ENCODE assay signal across 1 cellular context in the genomic region with DNA sequence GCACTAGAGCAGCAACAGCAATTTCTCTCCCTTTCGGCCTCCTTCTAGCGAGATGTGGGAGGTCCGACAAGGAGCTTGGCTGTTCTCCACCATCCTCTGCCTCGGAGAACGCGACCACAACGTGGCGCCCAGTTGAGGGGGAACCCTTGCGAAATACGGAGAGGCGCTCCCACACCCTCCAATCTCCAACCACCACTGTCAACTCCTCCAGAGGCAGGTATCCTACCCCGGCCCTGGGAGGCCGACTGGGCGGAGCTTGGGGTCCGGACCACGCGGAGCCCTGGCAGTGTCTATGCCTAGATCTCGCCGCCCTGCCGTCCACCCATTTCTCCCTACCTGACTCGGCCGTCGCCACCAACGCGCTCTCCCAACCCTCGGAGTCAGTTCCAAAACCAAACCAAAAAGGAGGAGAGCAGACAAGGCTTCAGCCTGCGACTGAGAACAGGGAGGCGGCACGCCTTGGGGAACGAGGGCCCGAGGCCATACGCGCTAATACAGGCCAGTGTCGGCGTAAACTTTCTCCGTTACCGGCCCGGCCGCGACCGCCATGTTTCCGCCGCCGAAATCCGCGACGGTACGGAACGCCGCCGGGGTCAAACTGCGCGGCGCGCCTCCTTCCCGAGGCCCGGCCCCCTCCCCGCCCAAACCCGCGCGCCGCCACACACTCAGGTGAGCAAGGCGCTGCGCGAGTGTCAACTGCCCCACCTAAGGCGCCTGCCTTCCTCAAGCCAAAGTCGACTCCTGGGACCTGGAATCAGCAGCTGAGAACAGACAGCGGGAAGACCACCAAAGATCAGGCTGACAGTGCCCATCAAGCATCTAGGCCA.
TF ChIP-seq lines count a peak whose summit lies in the region.

Gene TMEM168 (minus strand): TSS at position 570 of the 827 bp plus-strand sequence. CDS start 5,568 bp downstream, outside the sequence.

TF ChIP-seq in HepG2, 621 proteins besides CTCF, POLR2A, EP300 and RAD21 (continued from another document and continues in another):
- TF ChIP-seq, protein P1, sequence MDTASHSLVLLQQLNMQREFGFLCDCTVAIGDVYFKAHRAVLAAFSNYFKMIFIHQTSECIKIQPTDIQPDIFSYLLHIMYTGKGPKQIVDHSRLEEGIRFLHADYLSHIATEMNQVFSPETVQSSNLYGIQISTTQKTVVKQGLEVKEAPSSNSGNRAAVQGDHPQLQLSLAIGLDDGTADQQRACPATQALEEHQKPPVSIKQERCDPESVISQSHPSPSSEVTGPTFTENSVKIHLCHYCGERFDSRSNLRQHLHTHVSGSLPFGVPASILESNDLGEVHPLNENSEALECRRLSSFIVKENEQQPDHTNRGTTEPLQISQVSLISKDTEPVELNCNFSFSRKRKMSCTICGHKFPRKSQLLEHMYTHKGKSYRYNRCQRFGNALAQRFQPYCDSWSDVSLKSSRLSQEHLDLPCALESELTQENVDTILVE (CRISPR knock-in tag; IDR thresholded peaks at IDR 0.05): 0 out of 2 replicates have a peak, but pooled peaks have one; percentile 73
- TF ChIP-seq POLR2AphosphoS2 (IDR thresholded peaks at IDR 0.05; ENCODE audit: low read depth, low read length) (no peak), NRL (CRISPR knock-in tag; IDR thresholded peaks at IDR 0.05; ENCODE audit: borderline replicate concordance) (peak; percentile 60; the same call in 1 of the 2 replicates), PHF8 (CRISPR knock-in tag; IDR thresholded peaks at IDR 0.05) (peak; percentile 95), ZNF749 (CRISPR knock-in tag; IDR thresholded peaks at IDR 0.05; ENCODE audit: borderline replicate concordance) (no peak), ZFAT (CRISPR knock-in tag; conservative IDR thresholded peaks at IDR 0.05) (no peak), ZNF235 (CRISPR knock-in tag; IDR thresholded peaks at IDR 0.05; ENCODE audit: borderline replicate concordance) (no peak), ZNF891 (CRISPR knock-in tag; IDR thresholded peaks at IDR 0.05) (peak; percentile 82; the same call in 1 of the 2 replicates), ZNF563 (CRISPR knock-in tag; IDR thresholded peaks at IDR 0.05) (no peak; the same call in 1 of the 2 replicates), ZNF629 (CRISPR knock-in tag; conservative IDR thresholded peaks at IDR 0.05) (no peak; the same call in 1 of the 2 replicates), WIZ (CRISPR knock-in tag; IDR thresholded peaks at IDR 0.05) (peak; percentile 83; the same call in 1 of the 2 replicates), THAP9 (CRISPR knock-in tag; IDR thresholded peaks at IDR 0.05; ENCODE audit: borderline replicate concordance) (peak; percentile 90; the same call in 1 of the 2 replicates), ZFY (CRISPR knock-in tag; IDR thresholded peaks at IDR 0.05) (peak; percentile 91), ZFP36L2 (CRISPR knock-in tag; IDR thresholded peaks at IDR 0.05) (no peak), RXRB (CRISPR knock-in tag; IDR thresholded peaks at IDR 0.05; ENCODE audit: borderline replicate concordance) (no peak), ZNF382 (CRISPR knock-in tag; IDR thresholded peaks at IDR 0.05; ENCODE audit: borderline replicate concordance) (no peak), ZNF326 (CRISPR knock-in tag; IDR thresholded peaks at IDR 0.05; ENCODE audit: borderline replicate concordance) (no peak), ZNF704 (CRISPR knock-in tag; IDR thresholded peaks at IDR 0.05; ENCODE audit: borderline replicate concordance) (0 out of 2 replicates have a peak, but pooled peaks have one; percentile 77), PHF5A (CRISPR knock-in tag; IDR thresholded peaks at IDR 0.05; ENCODE audit: low read depth, unreplicated experiment) (no peak), KMT2A (CRISPR knock-in tag; IDR thresholded peaks at IDR 0.05) (peak; percentile 70; the same call in 1 of the 2 replicates), ZNF224 (CRISPR knock-in tag; IDR thresholded peaks at IDR 0.05) (no peak), PAF1 (CRISPR knock-in tag; IDR thresholded peaks at IDR 0.05) (no peak), RBFOX2 (IDR thresholded peaks at IDR 0.05; ENCODE audit: low read depth, low read length) (peak; percentile 86), GPN1 (CRISPR knock-in tag; IDR thresholded peaks at IDR 0.05; ENCODE audit: borderline replicate concordance) (no peak), ZSCAN29 (CRISPR knock-in tag; conservative IDR thresholded peaks at IDR 0.05) (no peak), IRF2 (CRISPR knock-in tag; IDR thresholded peaks at IDR 0.05) (peak; percentile 50; the same call in 1 of the 2 replicates), IKZF1 (IDR thresholded peaks at IDR 0.05) (no peak), ZNF567 (CRISPR knock-in tag; IDR thresholded peaks at IDR 0.05; ENCODE audit: borderline replicate concordance) (peak; percentile 23; the same call in 1 of the 2 replicates), TBX3 (IDR thresholded peaks at IDR 0.05; ENCODE audit: borderline replicate concordance) (no peak), ZNF253 (CRISPR knock-in tag; IDR thresholded peaks at IDR 0.05; ENCODE audit: borderline replicate concordance) (no peak), KLF9 (CRISPR knock-in tag; IDR thresholded peaks at IDR 0.05; ENCODE audit: low read depth) (no peak), FOSL2 (CRISPR knock-in tag; IDR thresholded peaks at IDR 0.05) (no peak), NPAS2 (CRISPR knock-in tag; IDR thresholded peaks at IDR 0.05; ENCODE audit: borderline replicate concordance) (no peak), ZNF773 (CRISPR knock-in tag; IDR thresholded peaks at IDR 0.05; ENCODE audit: borderline replicate concordance) (no peak), SMAD3 (CRISPR knock-in tag; IDR thresholded peaks at IDR 0.05) (peak; percentile 50; the same call in 1 of the 2 replicates)
- TF ChIP-seq, protein P2, sequence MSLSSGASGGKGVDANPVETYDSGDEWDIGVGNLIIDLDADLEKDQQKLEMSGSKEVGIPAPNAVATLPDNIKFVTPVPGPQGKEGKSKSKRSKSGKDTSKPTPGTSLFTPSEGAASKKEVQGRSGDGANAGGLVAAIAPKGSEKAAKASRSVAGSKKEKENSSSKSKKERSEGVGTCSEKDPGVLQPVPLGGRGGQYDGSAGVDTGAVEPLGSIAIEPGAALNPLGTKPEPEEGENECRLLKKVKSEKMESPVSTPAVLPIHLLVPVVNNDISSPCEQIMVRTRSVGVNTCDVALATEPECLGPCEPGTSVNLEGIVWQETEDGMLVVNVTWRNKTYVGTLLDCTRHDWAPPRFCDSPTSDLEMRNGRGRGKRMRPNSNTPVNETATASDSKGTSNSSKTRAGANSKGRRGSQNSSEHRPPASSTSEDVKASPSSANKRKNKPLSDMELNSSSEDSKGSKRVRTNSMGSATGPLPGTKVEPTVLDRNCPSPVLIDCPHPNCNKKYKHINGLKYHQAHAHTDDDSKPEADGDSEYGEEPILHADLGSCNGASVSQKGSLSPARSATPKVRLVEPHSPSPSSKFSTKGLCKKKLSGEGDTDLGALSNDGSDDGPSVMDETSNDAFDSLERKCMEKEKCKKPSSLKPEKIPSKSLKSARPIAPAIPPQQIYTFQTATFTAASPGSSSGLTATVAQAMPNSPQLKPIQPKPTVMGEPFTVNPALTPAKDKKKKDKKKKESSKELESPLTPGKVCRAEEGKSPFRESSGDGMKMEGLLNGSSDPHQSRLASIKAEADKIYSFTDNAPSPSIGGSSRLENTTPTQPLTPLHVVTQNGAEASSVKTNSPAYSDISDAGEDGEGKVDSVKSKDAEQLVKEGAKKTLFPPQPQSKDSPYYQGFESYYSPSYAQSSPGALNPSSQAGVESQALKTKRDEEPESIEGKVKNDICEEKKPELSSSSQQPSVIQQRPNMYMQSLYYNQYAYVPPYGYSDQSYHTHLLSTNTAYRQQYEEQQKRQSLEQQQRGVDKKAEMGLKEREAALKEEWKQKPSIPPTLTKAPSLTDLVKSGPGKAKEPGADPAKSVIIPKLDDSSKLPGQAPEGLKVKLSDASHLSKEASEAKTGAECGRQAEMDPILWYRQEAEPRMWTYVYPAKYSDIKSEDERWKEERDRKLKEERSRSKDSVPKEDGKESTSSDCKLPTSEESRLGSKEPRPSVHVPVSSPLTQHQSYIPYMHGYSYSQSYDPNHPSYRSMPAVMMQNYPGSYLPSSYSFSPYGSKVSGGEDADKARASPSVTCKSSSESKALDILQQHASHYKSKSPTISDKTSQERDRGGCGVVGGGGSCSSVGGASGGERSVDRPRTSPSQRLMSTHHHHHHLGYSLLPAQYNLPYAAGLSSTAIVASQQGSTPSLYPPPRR (CRISPR knock-in tag; IDR thresholded peaks at IDR 0.05; ENCODE audit: borderline replicate concordance): 0 out of 2 replicates have a peak, but pooled peaks have one; percentile 32
- TF ChIP-seq, protein P3, sequence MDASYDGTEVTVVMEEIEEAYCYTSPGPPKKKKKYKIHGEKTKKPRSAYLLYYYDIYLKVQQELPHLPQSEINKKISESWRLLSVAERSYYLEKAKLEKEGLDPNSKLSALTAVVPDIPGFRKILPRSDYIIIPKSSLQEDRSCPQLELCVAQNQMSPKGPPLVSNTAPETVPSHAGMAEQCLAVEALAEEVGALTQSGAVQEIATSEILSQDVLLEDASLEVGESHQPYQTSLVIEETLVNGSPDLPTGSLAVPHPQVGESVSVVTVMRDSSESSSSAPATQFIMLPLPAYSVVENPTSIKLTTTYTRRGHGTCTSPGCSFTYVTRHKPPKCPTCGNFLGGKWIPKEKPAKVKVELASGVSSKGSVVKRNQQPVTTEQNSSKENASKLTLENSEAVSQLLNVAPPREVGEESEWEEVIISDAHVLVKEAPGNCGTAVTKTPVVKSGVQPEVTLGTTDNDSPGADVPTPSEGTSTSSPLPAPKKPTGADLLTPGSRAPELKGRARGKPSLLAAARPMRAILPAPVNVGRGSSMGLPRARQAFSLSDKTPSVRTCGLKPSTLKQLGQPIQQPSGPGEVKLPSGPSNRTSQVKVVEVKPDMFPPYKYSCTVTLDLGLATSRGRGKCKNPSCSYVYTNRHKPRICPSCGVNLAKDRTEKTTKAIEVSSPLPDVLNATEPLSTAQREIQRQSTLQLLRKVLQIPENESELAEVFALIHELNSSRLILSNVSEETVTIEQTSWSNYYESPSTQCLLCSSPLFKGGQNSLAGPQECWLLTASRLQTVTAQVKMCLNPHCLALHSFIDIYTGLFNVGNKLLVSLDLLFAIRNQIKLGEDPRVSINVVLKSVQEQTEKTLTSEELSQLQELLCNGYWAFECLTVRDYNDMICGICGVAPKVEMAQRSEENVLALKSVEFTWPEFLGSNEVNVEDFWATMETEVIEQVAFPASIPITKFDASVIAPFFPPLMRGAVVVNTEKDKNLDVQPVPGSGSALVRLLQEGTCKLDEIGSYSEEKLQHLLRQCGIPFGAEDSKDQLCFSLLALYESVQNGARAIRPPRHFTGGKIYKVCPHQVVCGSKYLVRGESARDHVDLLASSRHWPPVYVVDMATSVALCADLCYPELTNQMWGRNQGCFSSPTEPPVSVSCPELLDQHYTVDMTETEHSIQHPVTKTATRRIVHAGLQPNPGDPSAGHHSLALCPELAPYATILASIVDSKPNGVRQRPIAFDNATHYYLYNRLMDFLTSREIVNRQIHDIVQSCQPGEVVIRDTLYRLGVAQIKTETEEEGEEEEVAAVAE (CRISPR knock-in tag; IDR thresholded peaks at IDR 0.05; ENCODE audit: borderline replicate concordance): peak; percentile 17; the same call in 1 of the 2 replicates
- TF ChIP-seq, protein P4, sequence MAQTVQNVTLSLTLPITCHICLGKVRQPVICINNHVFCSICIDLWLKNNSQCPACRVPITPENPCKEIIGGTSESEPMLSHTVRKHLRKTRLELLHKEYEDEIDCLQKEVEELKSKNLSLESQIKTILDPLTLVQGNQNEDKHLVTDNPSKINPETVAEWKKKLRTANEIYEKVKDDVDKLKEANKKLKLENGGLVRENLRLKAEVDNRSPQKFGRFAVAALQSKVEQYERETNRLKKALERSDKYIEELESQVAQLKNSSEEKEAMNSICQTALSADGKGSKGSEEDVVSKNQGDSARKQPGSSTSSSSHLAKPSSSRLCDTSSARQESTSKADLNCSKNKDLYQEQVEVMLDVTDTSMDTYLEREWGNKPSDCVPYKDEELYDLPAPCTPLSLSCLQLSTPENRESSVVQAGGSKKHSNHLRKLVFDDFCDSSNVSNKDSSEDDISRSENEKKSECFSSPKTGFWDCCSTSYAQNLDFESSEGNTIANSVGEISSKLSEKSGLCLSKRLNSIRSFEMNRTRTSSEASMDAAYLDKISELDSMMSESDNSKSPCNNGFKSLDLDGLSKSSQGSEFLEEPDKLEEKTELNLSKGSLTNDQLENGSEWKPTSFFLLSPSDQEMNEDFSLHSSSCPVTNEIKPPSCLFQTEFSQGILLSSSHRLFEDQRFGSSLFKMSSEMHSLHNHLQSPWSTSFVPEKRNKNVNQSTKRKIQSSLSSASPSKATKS (CRISPR knock-in tag; IDR thresholded peaks at IDR 0.05): no peak
- TF ChIP-seq, protein P5, sequence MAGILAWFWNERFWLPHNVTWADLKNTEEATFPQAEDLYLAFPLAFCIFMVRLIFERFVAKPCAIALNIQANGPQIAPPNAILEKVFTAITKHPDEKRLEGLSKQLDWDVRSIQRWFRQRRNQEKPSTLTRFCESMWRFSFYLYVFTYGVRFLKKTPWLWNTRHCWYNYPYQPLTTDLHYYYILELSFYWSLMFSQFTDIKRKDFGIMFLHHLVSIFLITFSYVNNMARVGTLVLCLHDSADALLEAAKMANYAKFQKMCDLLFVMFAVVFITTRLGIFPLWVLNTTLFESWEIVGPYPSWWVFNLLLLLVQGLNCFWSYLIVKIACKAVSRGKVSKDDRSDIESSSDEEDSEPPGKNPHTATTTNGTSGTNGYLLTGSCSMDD (CRISPR knock-in tag; IDR thresholded peaks at IDR 0.05): no peak
